ENCODE assay signal across 21 cellular contexts in the genomic region with DNA sequence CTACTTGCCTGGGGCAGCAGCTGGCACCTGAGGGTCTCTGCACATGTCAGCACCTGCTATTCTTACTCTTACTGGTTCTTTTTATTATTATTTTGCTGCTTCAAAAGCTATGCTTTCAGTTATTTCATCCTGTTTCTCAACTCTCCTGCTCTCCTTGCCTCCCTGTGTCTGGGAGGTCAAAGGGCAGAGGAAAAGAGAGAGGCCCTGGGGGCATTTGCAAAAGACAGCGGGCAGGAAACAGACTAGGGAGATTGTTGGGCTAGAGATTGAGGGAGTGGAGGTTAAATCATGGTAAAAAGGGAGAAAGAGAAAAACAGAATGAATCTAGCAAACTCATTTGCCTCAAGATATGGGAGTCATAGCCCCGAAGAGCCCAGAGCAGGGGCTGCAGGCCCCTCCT. TPM values are rescaled to one million over a fixed set of nuclear protein-coding genes. Genes with fewer than 3 reads are reported as not detected.
DNase-seq lines count a peak whose midpoint lies in the region; ATAC-seq, FAIRE-seq and TF ChIP-seq lines count a peak whose summit lies in the region.
"Had no signal": no experiment of that assay in that cellular context is flagged by ENCODE, and none has a peak within 500 bp of the region (broad histone marks: within the 10 kb centered on the region; RNA-seq: fewer than 3 reads in every experiment).

No MANE protein-coding gene starts in this region.

- H3K27me3 ChIP-seq in H1 (replicated peaks in 1 of 4; ENCODE audit: control insufficient read depth in 3 of 4, extremely low read depth in 1 of 4, insufficient read depth in 3 of 4, low read length in 3 of 4) (no peaks in the 10 kb centered on the region), MG63 (no peaks in the 10 kb centered on the region)

- no peak overlapping the region for H4K5ac ChIP-seq in H1 (ENCODE audit: insufficient read length, low read depth, low read length)

- H3K36me3 Mint-ChIP-seq in neural crest cell (ENCODE audit: low read depth) = no peaks in the 10 kb centered on the region

- no peaks in the 10 kb centered on the region for H3K79me2 ChIP-seq in H1 (ENCODE audit: control insufficient read depth in 1 of 2, insufficient read depth in 2 of 2, low read length in 2 of 2)

- H3K36me3 ChIP-seq in H1 (ENCODE audit: control insufficient read depth in 2 of 4, insufficient read depth in 4 of 4, low read length in 3 of 4) = no peaks in the 10 kb centered on the region
- H3K36me3 ChIP-seq in MG63 = no peaks in the 10 kb centered on the region

- H3K18ac ChIP-seq in H1 (ENCODE audit: extremely low read depth, low read length) = no peak overlapping the region

- no peak overlapping the region for H3K9ac ChIP-seq in H1 (replicated peaks in 1 of 4; ENCODE audit: extremely low read depth in 1 of 4, low read depth in 3 of 4, low read length in 3 of 4)
- H3K9ac ChIP-seq: KMS-11 had no signal

- H3K4me3 Mint-ChIP-seq in stimulated activated naive CD8-positive, alpha-beta T cell treated with anti-CD3 and anti-CD28 coated beads, Interleukin-15, amount 100 ng/mL, for 72 hours = no peak overlapping the region
- peak overlapping the region; percentile 7 for H3K4me3 Mint-ChIP-seq in neural crest cell
- H3K4me3 Mint-ChIP-seq: B cell; CD4-positive, alpha-beta T cell; HFFc6 had no signal

- no peak overlapping the region for H2BK120ac ChIP-seq in H1 (replicated peaks; ENCODE audit: low read depth, low read length)

- in situ Hi-C loops in G401 (cut with HindIII; ENCODE audit: low sequenced_read_pairs) = no loop called here

- H2BK15ac ChIP-seq in H1 (ENCODE audit: low read length) = no peak overlapping the region

- peaks cover 0 to 5% (median under 1%) of the 10 kb centered on the region in 4 experiments; a peak in 3 of 7 replicates for H3K4me1 ChIP-seq in H1 (replicated peaks in 1 of 4; ENCODE audit: control insufficient read depth in 3 of 4, insufficient read depth in 4 of 4, low read length in 3 of 4)

- H2BK5ac ChIP-seq in H1 (ENCODE audit: low read depth, low read length) = 0 out of 2 replicates have a peak overlapping the region, but pooled peaks have one; percentile 49

- no peak for TF ChIP-seq EP300 in H1 (IDR thresholded peaks at IDR 0.05; ENCODE audit: borderline replicate concordance in 1 of 2, low read depth in 2 of 2, low read length in 2 of 2)

- H3K9me3 ChIP-seq in H1 (ENCODE audit: insufficient read depth in 2 of 2, low read depth in 1 of 2, low read length in 1 of 2) (no peaks in the 10 kb centered on the region), MG63 (no peaks in the 10 kb centered on the region)

- FAIRE-seq in H1 (lab: Jason Lieb, UNC) = no peak
- FAIRE-seq: H54 had no signal

- TF ChIP-seq RAD21 in H1 (IDR thresholded peaks at IDR 0.05 in 1 of 2, conservative IDR thresholded peaks at IDR 0.05 in 1 of 2; ENCODE audit: low read depth in 2 of 2, low read length in 2 of 2) = no peak

- CTCF ChIA-PET in H1 (lab: Charles Lee; ENCODE audit: partially characterized antibody) = interaction anchor here (0.6 to 2.0 kb wide), 3 partner anchors 88 to 388 kb away, joined by 3 to 5 read pairs (median 3); no protein-coding TSS in a partner anchor

- WGBS in H1 (ENCODE audit: extremely low coverage in 1 of 2, insufficient coverage in 1 of 2, insufficient read length in 1 of 2, insufficient replicate concordance in 2 of 2, low coverage in 1 of 2, low lambda C conversion rate in 2 of 2, missing lambda C conversion rate in 1 of 2), 2 experiments = 71% methylated on average over 2 of the region's 2 CpGs; no CpG with 5 or more reads in 1 of the 2 experiments

- no peaks in the 10 kb centered on the region for H3K79me1 ChIP-seq in H1 (ENCODE audit: low read depth, low read length)

- ATAC-seq in stimulated activated naive CD8-positive, alpha-beta T cell treated with anti-CD3 and anti-CD28 coated beads, Interleukin-15, amount 100 ng/mL, for 72 hours = no peak
- ATAC-seq in stimulated activated naive CD8-positive, alpha-beta T cell treated with anti-CD3 and anti-CD28 coated beads, Interleukin-15, Interleukin-2, amounts not matched to agents 100 U/mL and 50 U/mL, for 24 hours = no peak
- no peak for ATAC-seq in HG03442 (IDR thresholded peaks at IDR 0.05; ENCODE audit: unreplicated experiment)
- ATAC-seq: Panc1, Right ventricle myocardium inferior had no signal

- no peak overlapping the region for H3K4me2 ChIP-seq in H1 (ENCODE audit: insufficient read depth in 1 of 2, low read depth in 2 of 2, low read length in 2 of 2)
- H3K4me2 ChIP-seq: KMS-11 had no signal

- H4K8ac ChIP-seq in H1 (ENCODE audit: extremely low read depth, insufficient read depth, low read length) = no peak overlapping the region

- no peaks in the 10 kb centered on the region for H4K20me1 ChIP-seq in H1 (replicated peaks in 1 of 2; ENCODE audit: control insufficient read depth in 1 of 2, insufficient read depth in 2 of 2, low read length in 2 of 2)

- no peak overlapping the region for H3K4ac ChIP-seq in H1 (replicated peaks; ENCODE audit: insufficient read length, low read depth, low read length)

- no peaks in the 10 kb centered on the region for H3K9me3 Mint-ChIP-seq in stimulated activated naive CD8-positive, alpha-beta T cell treated with anti-CD3 and anti-CD28 coated beads, Interleukin-15, amount 100 ng/mL, for 72 hours
- no peaks in the 10 kb centered on the region for H3K9me3 Mint-ChIP-seq in neural crest cell
- H3K9me3 Mint-ChIP-seq: CD4-positive, alpha-beta T cell; HFFc6 had no signal

- H3K27ac Mint-ChIP-seq in stimulated activated naive CD8-positive, alpha-beta T cell treated with anti-CD3 and anti-CD28 coated beads, Interleukin-15, amount 100 ng/mL, for 72 hours = peak overlapping the region; percentile 3 to 75
- peak overlapping the region; percentile 1 for H3K27ac Mint-ChIP-seq in neural crest cell (ENCODE audit: unreplicated experiment)
- H3K27ac Mint-ChIP-seq: B cell; CD4-positive, alpha-beta T cell; HFFc6 had no signal

- TF ChIP-seq CTCF in H1 (IDR thresholded peaks at IDR 0.05; ENCODE audit: control extremely low read depth in 1 of 3, insufficient read depth in 1 of 3, low read depth in 1 of 3, low read length in 3 of 3) (no peak), neural crest cell (conservative IDR thresholded peaks at IDR 0.05) (no peak)

- H2AK5ac ChIP-seq in H1 (ENCODE audit: low read depth, low read length) = no peak overlapping the region

- TF ChIP-seq POLR2A in H1 (IDR thresholded peaks at IDR 0.05; ENCODE audit: control extremely low read depth in 1 of 2, low read depth in 2 of 2, low read length in 2 of 2) = no peak

- no peak overlapping the region; the same call in 1 of the 2 replicates for H2BK20ac ChIP-seq in H1 (ENCODE audit: low read length)

- no peak overlapping the region for H4K91ac ChIP-seq in H1 (replicated peaks; ENCODE audit: insufficient read length, low read length)

- H3K4me1 Mint-ChIP-seq in stimulated activated naive CD8-positive, alpha-beta T cell treated with anti-CD3 and anti-CD28 coated beads, Interleukin-15, amount 100 ng/mL, for 72 hours = peaks cover 15% of the 10 kb centered on the region
- H3K4me1 Mint-ChIP-seq in neural crest cell = peaks cover 49% of the 10 kb centered on the region

- H3K23me2 ChIP-seq in H1 (ENCODE audit: low read depth, low read length) = no peaks in the 10 kb centered on the region; the same call in 1 of the 2 replicates

- H3K4me3 ChIP-seq in H1 (ENCODE audit: extremely low read depth in 1 of 4, insufficient read depth in 2 of 4, low read depth in 3 of 4, low read length in 4 of 4) (no peak overlapping the region), MG63 (no peak overlapping the region)

- H2AFZ ChIP-seq in H1 (ENCODE audit: low read length) = no peak overlapping the region; the same call in 1 of the 2 replicates

- H3K14ac ChIP-seq in H1 (ENCODE audit: insufficient read length) = no peak overlapping the region

- no peaks in the 10 kb centered on the region for H3K27me3 Mint-ChIP-seq in stimulated activated naive CD8-positive, alpha-beta T cell treated with anti-CD3 and anti-CD28 coated beads, Interleukin-15, amount 100 ng/mL, for 72 hours
- peaks cover 2% of the 10 kb centered on the region for H3K27me3 Mint-ChIP-seq in neural crest cell (ENCODE audit: low read depth)
- H3K27me3 Mint-ChIP-seq: CD4-positive, alpha-beta T cell had no signal

- H3K56ac ChIP-seq in H1 (replicated peaks; ENCODE audit: insufficient read length, low read depth, low read length) = no peak overlapping the region

- POLR2A ChIA-PET in H1 (lab: Charles Lee; ENCODE audit: partially characterized antibody) = interaction anchor here (1.0 to 1.2 kb wide), 2 partner anchors 25 to 341 kb away, joined by 3 read pairs; no protein-coding TSS in a partner anchor

- DNase-seq in stimulated activated naive CD8-positive, alpha-beta T cell treated with anti-CD3 and anti-CD28 coated beads, Interleukin-15, amount 100 ng/mL, for 72 hours = no peak
- no peak for DNase-seq in stimulated activated naive CD8-positive, alpha-beta T cell treated with anti-CD3 and anti-CD28 coated beads, Interleukin-15, Interleukin-2, amounts not matched to agents 100 U/mL and 50 U/mL, for 24 hours
- DNase-seq in H1 (ENCODE audit: low read depth in 1 of 2, low spot score in 2 of 2) (no peak), neural crest cell (ENCODE audit: low read depth, low spot score) (peak; percentile 46), MG63 (no peak), G401 (ENCODE audit: low spot score) (no peak), cerebellar cortex (ENCODE audit: low spot score) (no peak)
- DNase-seq: Calu3; CD4-positive, alpha-beta T cell; DMS53; HFFc6; NCI-H1417 treated with DMSO at 0.1 percent for 48 hours; NCI-H1930; NCI-H226; NCI-H524 treated with DMSO at 0.1 percent for 48 hours had no signal

- H3K27ac ChIP-seq in H1 (ENCODE audit: low read depth, low read length) = no peak overlapping the region
- H3K27ac ChIP-seq: KMS-11 had no signal

- H2BK12ac ChIP-seq in H1 (ENCODE audit: low read depth, low read length) = no peak overlapping the region

- H3K23ac ChIP-seq in H1 (ENCODE audit: insufficient read length) = no peak overlapping the region

TF ChIP-seq in H1, 55 proteins besides CTCF, POLR2A, EP300 and RAD21 (continues in another document):
- TF ChIP-seq RFX5 (IDR thresholded peaks at IDR 0.05; ENCODE audit: borderline replicate concordance, low read depth, low read length) (no peak), SRF (IDR thresholded peaks at IDR 0.05; ENCODE audit: low read depth, low read length) (no peak), EGR1 (IDR thresholded peaks at IDR 0.05; ENCODE audit: borderline replicate concordance, low read depth, low read length) (no peak)

RNA-seq across cellular contexts. Expression of gene RPL31, which starts 21.1 kb away (rescaled TPM):
- total RNA-seq in H1 (2021; fragmentation: NEBNext Ultra II Directional; extraction: Animal tissue kit (Norgen Biotek cat#: 25700)) = 1,722 and 1,734 TPM in 2 replicates
- polyA plus RNA-seq in H1 (2011; rRNA removed) = 904 and 1,463 TPM in 2 replicates
- 2,318 TPM for polyA plus RNA-seq in H1 (2011; cell fraction: cytosol; rRNA removed)
- polyA plus RNA-seq in H1 (2011; cell fraction: nucleus; rRNA removed) = 864 TPM
- 5,645 to 7,519 TPM (median 6,011 TPM) in 4 replicates for polyA plus RNA-seq in H1 (2012, experiment 1 of 2)
- 6,720 TPM for polyA plus RNA-seq in H1 (2012, experiment 2 of 2)
- 1,743 TPM for polyA plus RNA-seq in H1 (2013, experiment 1 of 2)
- polyA plus RNA-seq in H1 (2013, experiment 2 of 2) = 1,678 TPM
- 289 and 451 TPM in 2 replicates for polyA minus RNA-seq in H1 (2011; rRNA and poly(A)+ RNA removed)
- polyA minus RNA-seq in H1 (2011; cell fraction: cytosol; rRNA and poly(A)+ RNA removed) = 359 TPM
- polyA minus RNA-seq in H1 (2011; cell fraction: nucleus; rRNA and poly(A)+ RNA removed) = 406 TPM
- total RNA-seq in neural crest cell = 1,439 and 1,563 TPM in 2 replicates
- total RNA-seq in MG63 (2014; rRNA removed; shearing (Covaris generic); ENCODE audit: low replicate concordance) = 544 and 1,616 TPM in 2 replicates
- 2,056 and 2,130 TPM in 2 replicates for total RNA-seq in G401 (2014; rRNA removed; shearing (Covaris generic))
